ENCODE assay signal across 8 cellular contexts in the genomic region with DNA sequence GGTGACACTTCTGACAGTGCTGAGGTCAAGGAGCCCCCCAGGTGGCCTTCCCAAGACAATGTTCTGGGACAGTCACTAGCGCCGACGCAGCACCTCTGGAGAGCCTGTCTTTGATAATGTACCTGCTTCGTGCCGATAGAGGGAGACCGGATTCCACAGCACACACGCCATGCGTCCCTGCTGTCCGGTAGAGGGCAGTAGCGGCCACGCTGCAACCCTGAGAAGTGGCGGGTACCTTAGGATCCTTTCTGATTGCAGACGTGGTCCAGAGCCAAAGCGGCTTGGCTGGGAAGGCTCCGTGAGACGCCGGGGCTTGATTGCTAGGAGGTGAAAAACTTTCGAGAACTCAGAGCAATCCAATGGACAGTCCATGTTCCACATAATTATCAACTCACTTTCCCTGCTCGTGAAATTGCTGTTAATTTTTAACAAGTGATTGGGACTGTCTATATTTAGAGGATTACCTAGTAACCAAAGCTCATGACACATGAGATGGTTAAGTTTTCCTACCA. TPM values are rescaled to one million over a fixed set of nuclear protein-coding genes. Genes with fewer than 3 reads are reported as not detected.
A peak's percentile ranks its signal among the peaks of the same experiment; 100 is the strongest.
DNase-seq lines count a peak whose midpoint lies in the region; ATAC-seq and TF ChIP-seq lines count a peak whose summit lies in the region.

No MANE protein-coding gene starts in this region.

- TF ChIP-seq CTCF in GM12874 (IDR thresholded peaks at IDR 0.05; ENCODE audit: insufficient read depth, low read depth, low read length) (peak; percentile 100), NB4 (IDR thresholded peaks at IDR 0.05; ENCODE audit: low read depth, low read length) (peak; percentile 100), retinal pigment epithelial cell (conservative IDR thresholded peaks at IDR 0.05; ENCODE audit: low read depth, low read length) (peak; percentile 100)

- peaks cover 42% of the 10 kb centered on the region for H3K27me3 Mint-ChIP-seq in activated naive CD8-positive, alpha-beta T cell treated with anti-CD3 and anti-CD28 coated beads, Interleukin-2, amount 10 ng/mL, durations not matched to agents 7 days and 5 days

- DNase-seq in NB4 (ENCODE audit: low read depth) (peak; percentile 86), SKM-1 (lab: John Stamatoyannopoulos, UW; ENCODE audit: unreplicated experiment) (peak; percentile 55), left cardiac atrium (peak; percentile 84), retinal pigment epithelial cell (ENCODE audit: low read depth) (peak; percentile 43), HuH-7.5 (ENCODE audit: low spot score) (no peak)
- DNase-seq in activated naive CD8-positive, alpha-beta T cell treated with anti-CD3 and anti-CD28 coated beads, Interleukin-2, amount 10 ng/mL, durations not matched to agents 7 days and 5 days: peak; percentile 81

- H3K4me1 Mint-ChIP-seq in activated naive CD8-positive, alpha-beta T cell treated with anti-CD3 and anti-CD28 coated beads, Interleukin-2, amount 10 ng/mL, durations not matched to agents 7 days and 5 days: no peaks in the 10 kb centered on the region

- H3K9me3 Mint-ChIP-seq in activated naive CD8-positive, alpha-beta T cell treated with anti-CD3 and anti-CD28 coated beads, Interleukin-2, amount 10 ng/mL, durations not matched to agents 7 days and 5 days: peaks cover 1% of the 10 kb centered on the region

- POLR2A ChIA-PET in activated naive CD8-positive, alpha-beta T cell treated with anti-CD3 and anti-CD28 coated beads, Interleukin-2, amount 10 ng/mL, durations not matched to agents 7 days and 5 days (lab: Charles Lee): no interaction called here

- H3K27ac Mint-ChIP-seq in activated naive CD8-positive, alpha-beta T cell treated with anti-CD3 and anti-CD28 coated beads, Interleukin-2, amount 10 ng/mL, durations not matched to agents 7 days and 5 days: no peak overlapping the region

- no peak overlapping the region for H3K4me3 Mint-ChIP-seq in activated naive CD8-positive, alpha-beta T cell treated with anti-CD3 and anti-CD28 coated beads, Interleukin-2, amount 10 ng/mL, durations not matched to agents 7 days and 5 days

- intact Hi-C loops in left cardiac atrium (cut with DNase I): loop anchor here (5.0 to 10.0 kb wide), 2 partner anchors 381 to 388 kb away; no protein-coding TSS in a partner anchor

- no peak for TF ChIP-seq POLR2A in NB4 (IDR thresholded peaks at IDR 0.05; ENCODE audit: extremely low read depth, insufficient read length)

- no peaks in the 10 kb centered on the region for H3K36me3 Mint-ChIP-seq in activated naive CD8-positive, alpha-beta T cell treated with anti-CD3 and anti-CD28 coated beads, Interleukin-2, amount 10 ng/mL, durations not matched to agents 7 days and 5 days

- no peak overlapping the region for H3K4me3 ChIP-seq in NB4 (ENCODE audit: low read depth, low read length)
- no peak overlapping the region for H3K4me3 ChIP-seq in retinal pigment epithelial cell (ENCODE audit: low read length)

- ATAC-seq in HG02588 (IDR thresholded peaks at IDR 0.05; ENCODE audit: unreplicated experiment): peak; percentile 99
- peak; percentile 100 for ATAC-seq in activated naive CD8-positive, alpha-beta T cell treated with anti-CD3 and anti-CD28 coated beads, Interleukin-2, amount 10 ng/mL, durations not matched to agents 7 days and 5 days (ENCODE audit: low read depth)
- peak; percentile 91 to 99 for ATAC-seq in left cardiac atrium

RNA-seq across cellular contexts. Expression of a gene that starts 11.4 kb away (rescaled TPM):
- total RNA-seq in activated naive CD8-positive, alpha-beta T cell treated with anti-CD3 and anti-CD28 coated beads, Interleukin-2, amount 10 ng/mL, durations not matched to agents 7 days and 5 days: not detected
- total RNA-seq in left cardiac atrium: not detected
